In the genomic region with DNA sequence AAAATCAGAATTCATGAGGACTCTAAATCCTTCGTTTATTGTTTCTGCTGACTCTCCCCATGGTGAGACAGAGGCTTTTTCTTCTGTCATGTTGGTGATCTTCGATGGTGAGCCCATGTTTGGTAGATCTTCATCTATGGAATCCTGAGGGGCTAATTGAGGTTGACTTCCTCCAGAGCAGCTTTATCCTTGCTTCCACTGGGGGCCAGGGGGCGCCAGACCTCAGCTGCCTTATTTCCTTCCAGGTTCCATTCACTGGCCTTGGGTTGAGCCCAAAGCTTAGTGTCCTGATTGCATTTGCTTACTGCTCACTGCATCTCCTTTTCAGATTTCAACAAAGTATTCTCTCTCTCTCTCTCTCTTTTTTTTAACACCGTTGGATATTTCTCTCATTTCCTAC, we compare ENCODE assay signal across 9 cellular contexts.
DNase-seq lines count a peak whose midpoint lies in the region; ATAC-seq and TF ChIP-seq lines count a peak whose summit lies in the region.
"Had no signal": no experiment of that assay in that cellular context is flagged by ENCODE, and none has a peak within 500 bp of the region (broad histone marks: within the 10 kb centered on the region; RNA-seq: fewer than 3 reads in every experiment).

No MANE protein-coding gene starts in this region.

- no peaks in the 10 kb centered on the region for H4K20me1 ChIP-seq in MM.1S (ENCODE audit: insufficient read depth, low read length)

- ATAC-seq in lower lobe of right lung (no peak), GM21619 (IDR thresholded peaks at IDR 0.05; ENCODE audit: unreplicated experiment) (no peak), GM18909 (IDR thresholded peaks at IDR 0.05; ENCODE audit: poor library complexity, unreplicated experiment) (no peak), HG03135 (IDR thresholded peaks at IDR 0.05; ENCODE audit: unreplicated experiment) (no peak)

- WGBS in adrenal gland, 4 donors, result 24 to 40% (median 35%) methylated on average over 3 to 4 of the region's 4 CpGs
- 17% methylated on average over 4 of the region's 4 CpGs for WGBS in suprapubic skin

- H3K4me1 ChIP-seq in MM.1S (ENCODE audit: low read length), result no peaks in the 10 kb centered on the region
- H3K4me1 ChIP-seq in adrenal gland (replicated peaks in 1 of 2), result no peaks in the 10 kb centered on the region
- no peaks in the 10 kb centered on the region for H3K4me1 ChIP-seq in lower lobe of right lung
- no peaks in the 10 kb centered on the region for H3K4me1 ChIP-seq in suprapubic skin
- H3K4me1 ChIP-seq: SJSA1 had no signal

- H3K27ac ChIP-seq in MM.1S (ENCODE audit: low read length), result no peak overlapping the region
- H3K27ac ChIP-seq in adrenal gland, result no peak overlapping the region
- H3K27ac ChIP-seq in lower lobe of right lung, result no peak overlapping the region
- no peak overlapping the region for H3K27ac ChIP-seq in suprapubic skin
- H3K27ac ChIP-seq: SJSA1 had no signal

- TF ChIP-seq EP300 in suprapubic skin (IDR thresholded peaks at IDR 0.05), result no peak

- no peaks in the 10 kb centered on the region for H3K27me3 ChIP-seq in MM.1S (replicated peaks; ENCODE audit: insufficient read depth, low read length)
- H3K27me3 ChIP-seq in adrenal gland, result no peaks in the 10 kb centered on the region
- H3K27me3 ChIP-seq in lower lobe of right lung (ENCODE audit: low read depth), result no peaks in the 10 kb centered on the region
- peaks cover 1% of the 10 kb centered on the region for H3K27me3 ChIP-seq in suprapubic skin

- DNase-seq in MM.1S (peak; percentile 29), adrenal gland (peak in 5 of 7 donors; percentile 23 to 54 (median 43)), lower lobe of right lung (peak; percentile 47), suprapubic skin (ENCODE audit: low spot score in 2 of 2) (no peak)

- no peak overlapping the region for H3K4me3 ChIP-seq in MM.1S (ENCODE audit: low read length)
- no peak overlapping the region for H3K4me3 ChIP-seq in adrenal gland
- H3K4me3 ChIP-seq in lower lobe of right lung, result no peak overlapping the region
- no peak overlapping the region for H3K4me3 ChIP-seq in suprapubic skin
- H3K4me3 ChIP-seq: SJSA1 had no signal

- H3K9me3 ChIP-seq in MM.1S (replicated peaks; ENCODE audit: insufficient read depth, low read length) (no peaks in the 10 kb centered on the region), adrenal gland (replicated peaks in 1 of 3) (no peaks in the 10 kb centered on the region), lower lobe of right lung (no peaks in the 10 kb centered on the region), suprapubic skin (no peaks in the 10 kb centered on the region)
- H3K9me3 ChIP-seq: SJSA1 had no signal

- H2AFZ ChIP-seq in MM.1S (ENCODE audit: low read length), result 0 out of 2 replicates have a peak overlapping the region, but pooled peaks have one; percentile 11

- TF ChIP-seq POLR2A in adrenal gland (IDR thresholded peaks at IDR 0.05) (no peak), suprapubic skin (IDR thresholded peaks at IDR 0.05) (no peak)

- H3K4me2 ChIP-seq in MM.1S (ENCODE audit: low read depth, low read length), result no peak overlapping the region

- no peaks in the 10 kb centered on the region for H3F3A ChIP-seq in MM.1S (ENCODE audit: insufficient read depth, low read length)

- peak; percentile 71 for TF ChIP-seq CTCF in GM12872 (IDR thresholded peaks at IDR 0.05; ENCODE audit: insufficient read depth, low read depth, low read length)
- TF ChIP-seq CTCF in MM.1S (IDR thresholded peaks at IDR 0.05; ENCODE audit: low read length), result peak; percentile 62
- TF ChIP-seq CTCF in adrenal gland (IDR thresholded peaks at IDR 0.05), result peak in 5 of 6 experiments; percentile 12 to 42 (median 34)
- peak; percentile 45 for TF ChIP-seq CTCF in lower lobe of right lung (IDR thresholded peaks at IDR 0.05)
- TF ChIP-seq CTCF in suprapubic skin (IDR thresholded peaks at IDR 0.05), result no peak

- H3K79me2 ChIP-seq in MM.1S (ENCODE audit: low read length), result no peaks in the 10 kb centered on the region

- intact Hi-C loops in adrenal gland (cut with DNase I), result no loop called here
- intact Hi-C loops in lower lobe of right lung (cut with DNase I), result no loop called here

- no peaks in the 10 kb centered on the region for H3K9me2 ChIP-seq in MM.1S (replicated peaks; ENCODE audit: insufficient read depth, low read length)

- H3K9ac ChIP-seq in MM.1S (ENCODE audit: low read length), result no peak overlapping the region

- H3K36me3 ChIP-seq in MM.1S (replicated peaks; ENCODE audit: insufficient read depth, low read length) (no peaks in the 10 kb centered on the region), adrenal gland (replicated peaks in 1 of 2) (no peaks in the 10 kb centered on the region), lower lobe of right lung (no peaks in the 10 kb centered on the region), suprapubic skin (no peaks in the 10 kb centered on the region)
- H3K36me3 ChIP-seq: SJSA1 had no signal

Comparison
In these comparisons a context has a peak if more than half of its experiments do, and no peak if none do; other contexts are left out.
1. CTCF ChIP-seq: peak in GM12872 (single experiment), MM.1S (single experiment), adrenal gland (5 of 6) and lower lobe of right lung (single experiment); none in suprapubic skin (0 of 2).
2. DNase-seq: peak in MM.1S (single experiment), adrenal gland (5 of 7) and lower lobe of right lung (single experiment); none in suprapubic skin (0 of 2).